ENCODE assay signal across 14 cellular contexts in genomic region chr10:111996103-111996502, GRCh38.
A peak's percentile ranks its signal among the peaks of the same experiment; 100 is the strongest.
DNase-seq lines count a peak whose midpoint lies in the region; ATAC-seq and TF ChIP-seq lines count a peak whose summit lies in the region.
"Had no signal": no experiment of that assay in that cellular context is flagged by ENCODE, and none has a peak within 500 bp of the region (broad histone marks: within the 10 kb centered on the region; RNA-seq: fewer than 3 reads in every experiment).

No MANE protein-coding gene starts in this region.

- peak; percentile 99 for ATAC-seq in GM18907 (IDR thresholded peaks at IDR 0.05; ENCODE audit: unreplicated experiment)
- peak; percentile 99 for ATAC-seq in GM21576 (IDR thresholded peaks at IDR 0.05; ENCODE audit: unreplicated experiment)
- peak; percentile 100 for ATAC-seq in HG03095 (IDR thresholded peaks at IDR 0.05; ENCODE audit: unreplicated experiment)
- ATAC-seq: activated CD8-positive, alpha-beta T cell treated with anti-CD3 and anti-CD28 coated beads, Interleukin-2, amount 10 ng/mL, durations not matched to agents 7 days and 5 days; activated naive CD8-positive, alpha-beta T cell treated with anti-CD3 and anti-CD28 coated beads, Interleukin-2, amount 50 U/mL, for 24 hours had no signal

- DNase-seq in kidney tubule cell (ENCODE audit: low spot score) = peak; percentile 47
- no peak for DNase-seq in NCI-H2081 (lab: John Stamatoyannopoulos, UW)
- DNase-seq in LoVo (ENCODE audit: low spot score) = no peak
- DNase-seq in DMS 273 treated with DMSO at 0.1 percent for 48 hours (lab: John Stamatoyannopoulos, UW) = no peak
- no peak for DNase-seq in vagina (ENCODE audit: extremely low spot score in 2 of 2)
- DNase-seq: activated CD8-positive, alpha-beta T cell treated with anti-CD3 and anti-CD28 coated beads, Interleukin-2, amount 10 ng/mL, durations not matched to agents 7 days and 5 days; activated naive CD8-positive, alpha-beta T cell treated with anti-CD3 and anti-CD28 coated beads, Interleukin-2, amount 50 U/mL, for 24 hours; IMR-90; NCI-H187; stimulated activated CD4-positive, alpha-beta T cell treated with anti-CD3 and anti-CD28 coated beads, Interleukin-4, amount 100 ng/mL, for 24 hours had no signal

- H3K9me3 ChIP-seq in vagina = no peaks in the 10 kb centered on the region

- H3K27ac ChIP-seq in vagina = no peak overlapping the region
- H3K27ac ChIP-seq: parathyroid adenoma had no signal

- H3K4me1 ChIP-seq in vagina = no peaks in the 10 kb centered on the region
- H3K4me1 ChIP-seq: parathyroid adenoma had no signal

- no peaks in the 10 kb centered on the region for H3K36me3 ChIP-seq in vagina

- TF ChIP-seq POLR2A in vagina (IDR thresholded peaks at IDR 0.05) = no peak

- no peak overlapping the region for H3K4me3 ChIP-seq in vagina

- intact Hi-C loops in vagina (cut with DNase I) = no loop called here

- no peak for TF ChIP-seq CTCF in vagina (IDR thresholded peaks at IDR 0.05)

- H3K27me3 ChIP-seq in vagina = no peaks in the 10 kb centered on the region
